In the genomic region with DNA sequence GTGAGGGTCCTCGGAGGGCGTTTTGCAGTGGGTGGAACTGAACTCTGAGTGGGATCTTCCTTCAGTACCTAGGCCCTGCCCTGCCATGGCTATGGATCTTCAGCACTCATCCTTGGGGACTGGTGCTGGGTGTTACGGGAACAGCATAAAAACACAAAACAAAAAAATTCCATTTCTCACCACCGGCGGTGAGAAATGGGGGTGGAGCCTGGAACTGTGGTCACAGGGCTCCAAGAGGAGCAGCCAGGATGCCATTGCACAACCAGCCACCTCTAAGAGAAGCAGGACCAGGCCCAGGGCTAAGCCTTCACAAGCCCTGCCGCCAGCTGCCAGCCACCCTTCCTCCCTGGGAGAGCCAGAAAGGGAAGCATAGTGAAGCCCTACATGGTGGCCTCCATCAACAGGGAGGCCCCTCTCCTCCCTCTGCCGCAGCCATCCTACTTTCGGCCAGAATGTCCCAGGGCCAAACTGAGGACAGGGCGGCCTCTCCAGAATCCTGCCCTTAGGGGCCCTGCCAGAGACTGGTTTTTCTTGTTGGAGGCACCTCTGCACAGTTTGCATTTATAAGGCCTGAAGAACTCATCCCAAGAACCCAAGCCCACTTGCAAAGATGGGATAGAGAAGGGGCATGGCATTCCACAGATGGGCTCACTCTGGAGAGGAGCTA, we compare ENCODE assay signal across 8 cellular contexts.
DNase-seq lines count a peak whose midpoint lies in the region; ATAC-seq and TF ChIP-seq lines count a peak whose summit lies in the region.

No MANE protein-coding gene starts in this region.

- no peaks in the 10 kb centered on the region for H3K27me3 Mint-ChIP-seq in stimulated activated memory B cell treated with anti-CD40 and anti-IgM and Interleukin-4, amounts not matched to agents 10 μg/mL and 1 μg/mL and 100 μg/mL, for 72 hours

- H3K9me3 Mint-ChIP-seq in stimulated activated memory B cell treated with anti-CD40 and anti-IgM and Interleukin-4, amounts not matched to agents 10 μg/mL and 1 μg/mL and 100 μg/mL, for 72 hours: no peaks in the 10 kb centered on the region

- peaks cover 7% of the 10 kb centered on the region for H3K36me3 Mint-ChIP-seq in stimulated activated memory B cell treated with anti-CD40 and anti-IgM and Interleukin-4, amounts not matched to agents 10 μg/mL and 1 μg/mL and 100 μg/mL, for 72 hours

- 0 out of 2 replicates have a peak, but pooled peaks cover 4% of the 10 kb centered on the region for H3K9me3 ChIP-seq in SJSA1 (replicated peaks)

- peak; percentile 66 for DNase-seq in SKM-1 treated with dmso at 0.1 percent for 144 hours (lab: John Stamatoyannopoulos, UW; ENCODE audit: unreplicated experiment)
- DNase-seq in SKM-1 (lab: John Stamatoyannopoulos, UW; ENCODE audit: unreplicated experiment): no peak
- no peak for DNase-seq in SJSA1 (ENCODE audit: low read depth in 1 of 2, low spot score in 2 of 2)
- peak; percentile 63 for DNase-seq in fibroblast of pulmonary artery (ENCODE audit: low read depth)
- no peak for DNase-seq in retina
- no peak for DNase-seq in stimulated activated CD4-positive, alpha-beta T cell treated with anti-CD3 and anti-CD28 coated beads, Interleukin-1b, Interleukin-23, amount 100 ng/mL, for 48 hours
- no peak for DNase-seq in NCI-H1105 (lab: John Stamatoyannopoulos, UW)

- peaks cover 46% of the 10 kb centered on the region for H3K4me1 ChIP-seq in SJSA1 (replicated peaks)

- H3K27ac ChIP-seq in SJSA1: peak overlapping the region; percentile 69

- H3K4me1 Mint-ChIP-seq in stimulated activated memory B cell treated with anti-CD40 and anti-IgM and Interleukin-4, amounts not matched to agents 10 μg/mL and 1 μg/mL and 100 μg/mL, for 72 hours: peaks cover 57% of the 10 kb centered on the region

- no peaks in the 10 kb centered on the region for H3K27me3 ChIP-seq in SJSA1 (replicated peaks)

- H3K27ac Mint-ChIP-seq in stimulated activated memory B cell treated with anti-CD40 and anti-IgM and Interleukin-4, amounts not matched to agents 10 μg/mL and 1 μg/mL and 100 μg/mL, for 72 hours: peak overlapping the region; percentile 95

- no peaks in the 10 kb centered on the region for H3K36me3 ChIP-seq in SJSA1

- ATAC-seq in stimulated activated memory B cell treated with anti-CD40 and anti-IgM and Interleukin-4, amounts not matched to agents 10 μg/mL and 1 μg/mL and 100 μg/mL, for 72 hours: no peak

- no peak for TF ChIP-seq CTCF in fibroblast of pulmonary artery (IDR thresholded peaks at IDR 0.05; ENCODE audit: low read length, missing control alignments)

- H3K4me3 ChIP-seq in SJSA1 (no peak overlapping the region), fibroblast of pulmonary artery (replicated peaks; ENCODE audit: low read depth, low read length) (no peak overlapping the region)

- H3K4me3 Mint-ChIP-seq in stimulated activated memory B cell treated with anti-CD40 and anti-IgM and Interleukin-4, amounts not matched to agents 10 μg/mL and 1 μg/mL and 100 μg/mL, for 72 hours: peak overlapping the region; percentile 63

Comparison
In these comparisons a context has a peak if more than half of its experiments do, and no peak if none do; other contexts are left out.
1. DNase-seq: peak in SKM-1 treated with dmso at 0.1 percent for 144 hours (single experiment) and fibroblast of pulmonary artery (single experiment); none in SKM-1 (single experiment), SJSA1 (0 of 2), retina (single experiment), stimulated activated CD4-positive, alpha-beta T cell treated with anti-CD3 and anti-CD28 coated beads, Interleukin-1b, Interleukin-23, amount 100 ng/mL, for 48 hours (single experiment) and NCI-H1105 (single experiment).